Comparison of ENCODE assay signal across 10 cellular contexts in the genomic region with DNA sequence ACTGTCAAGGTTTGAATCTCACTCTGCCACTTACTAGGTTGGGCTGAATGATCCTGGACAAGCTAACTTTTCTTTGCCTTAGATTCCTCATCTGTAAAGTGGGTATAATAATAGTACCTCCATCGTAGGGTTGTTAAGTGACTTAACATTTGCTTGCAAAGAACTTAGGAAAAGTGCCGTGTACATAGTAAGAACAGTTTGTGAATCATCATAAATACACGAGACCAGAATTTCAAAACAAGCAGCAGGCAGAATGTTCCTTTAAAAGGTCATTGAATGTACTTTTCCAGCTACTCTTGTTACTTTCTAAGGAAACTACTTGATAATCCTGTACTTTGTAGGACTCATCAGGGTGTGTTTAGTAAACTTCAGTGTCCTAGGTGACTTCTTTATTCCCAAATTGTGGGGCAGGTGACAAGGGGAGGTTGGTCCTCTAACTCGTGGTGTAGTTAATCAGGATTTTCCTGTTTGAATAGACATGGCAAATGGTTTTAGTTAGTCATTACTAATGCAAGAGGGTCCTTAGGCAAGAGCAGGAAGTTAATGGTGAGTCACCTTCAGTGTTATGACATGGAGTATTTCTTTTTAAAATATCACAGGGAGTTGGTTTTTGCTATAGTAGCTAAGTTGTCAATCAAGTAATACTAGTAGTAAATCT.
DNase-seq lines count a peak whose midpoint lies in the region; ATAC-seq and TF ChIP-seq lines count a peak whose summit lies in the region.
"Had no signal": no experiment of that assay in that cellular context is flagged by ENCODE, and none has a peak within 500 bp of the region (broad histone marks: within the 10 kb centered on the region; RNA-seq: fewer than 3 reads in every experiment).

No MANE protein-coding gene starts in this region.

- H3K36me3 Mint-ChIP-seq in activated CD4-positive, alpha-beta T cell treated with anti-CD3 and anti-CD28 coated beads for 36 hours (ENCODE audit: low read depth): no peaks in the 10 kb centered on the region

- CTCF ChIA-PET in activated CD4-positive, alpha-beta T cell treated with anti-CD3 and anti-CD28 coated beads for 36 hours (lab: Charles Lee): no interaction called here

- TF ChIP-seq CTCF in ascending aorta (IDR thresholded peaks at IDR 0.05) (no peak), upper lobe of left lung (IDR thresholded peaks at IDR 0.05) (no peak)

- H3K27ac Mint-ChIP-seq in activated CD4-positive, alpha-beta T cell treated with anti-CD3 and anti-CD28 coated beads for 36 hours: no peak overlapping the region
- H3K27ac Mint-ChIP-seq: B cell had no signal

- H3K9me3 Mint-ChIP-seq in activated CD4-positive, alpha-beta T cell treated with anti-CD3 and anti-CD28 coated beads for 36 hours (ENCODE audit: low read depth): no peaks in the 10 kb centered on the region

- H3K4me1 ChIP-seq in ascending aorta: peaks cover 0 to 19% of the 10 kb centered on the region in 2 donors
- peaks cover 0 to 16% (median 13%) of the 10 kb centered on the region in 4 donors for H3K4me1 ChIP-seq in upper lobe of left lung
- H3K4me1 ChIP-seq: parathyroid adenoma had no signal

- H3K36me3 ChIP-seq in ascending aorta: peaks cover 6 to 41% of the 10 kb centered on the region in 2 donors
- peaks cover 0 to 15% (median 2%) of the 10 kb centered on the region in 4 donors for H3K36me3 ChIP-seq in upper lobe of left lung

- intact Hi-C loops in activated CD4-positive, alpha-beta T cell treated with anti-CD3 and anti-CD28 coated beads for 36 hours (cut with DNase I, micrococcal nuclease): no loop called here
- intact Hi-C loops in ascending aorta (cut with DNase I): loop anchor here (2.0 to 5.0 kb wide), 5 partner anchors 15 to 266 kb away; a partner anchor contains a TSS

- no peak overlapping the region for H3K4me3 Mint-ChIP-seq in activated CD4-positive, alpha-beta T cell treated with anti-CD3 and anti-CD28 coated beads for 36 hours
- H3K4me3 Mint-ChIP-seq: B cell had no signal

- TF ChIP-seq EP300 in upper lobe of left lung (IDR thresholded peaks at IDR 0.05): peak in 2 of 4 donors; percentile 37 to 83

- no peak for DNase-seq in activated CD4-positive, alpha-beta T cell treated with anti-CD3 and anti-CD28 coated beads for 36 hours
- DNase-seq in activated CD4-positive, alpha-beta T cell treated with anti-CD3 and anti-CD28 coated beads, Interleukin-2, amount 50 U/mL, for 48 hours: no peak
- DNase-seq in ascending aorta (ENCODE audit: low spot score in 2 of 2) (no peak), kidney glomerular epithelial cell (lab: John Stamatoyannopoulos, UW) (peak; percentile 91), upper lobe of left lung (no peak), DMS 273 (lab: John Stamatoyannopoulos, UW; ENCODE audit: unreplicated experiment) (no peak)

- 37 to 42% methylated on average over 4 of the region's 4 CpGs for WGBS in upper lobe of left lung, 2 donors

- peaks cover 8% of the 10 kb centered on the region for H3K27me3 Mint-ChIP-seq in activated CD4-positive, alpha-beta T cell treated with anti-CD3 and anti-CD28 coated beads for 36 hours

- no peak for TF ChIP-seq POLR2A in upper lobe of left lung (IDR thresholded peaks at IDR 0.05)

- peak overlapping the region; percentile 88 for H3K27ac ChIP-seq in ascending aorta
- peak overlapping the region; percentile 63 to 78 (median 75) for H3K27ac ChIP-seq in upper lobe of left lung
- H3K27ac ChIP-seq: parathyroid adenoma had no signal

- H3K9me3 ChIP-seq in ascending aorta (no peaks in the 10 kb centered on the region), upper lobe of left lung (no peaks in the 10 kb centered on the region)

- H3K4me3 ChIP-seq in ascending aorta (peak overlapping the region in 1 of 2 donors; percentile 24), upper lobe of left lung (no peak overlapping the region)

- peak; percentile 49 for ATAC-seq in activated CD4-positive, alpha-beta T cell treated with anti-CD3 and anti-CD28 coated beads for 36 hours
- ATAC-seq in upper lobe of left lung (ENCODE audit: low FRiP score in 2 of 2) (peak; percentile 79 to 90), GM18498 (IDR thresholded peaks at IDR 0.05; ENCODE audit: unreplicated experiment) (no peak), HG03565 (IDR thresholded peaks at IDR 0.05; ENCODE audit: unreplicated experiment) (no peak)

- H3K27me3 ChIP-seq in ascending aorta (no peaks in the 10 kb centered on the region), upper lobe of left lung (no peaks in the 10 kb centered on the region)

- POLR2A ChIA-PET in activated CD4-positive, alpha-beta T cell treated with anti-CD3 and anti-CD28 coated beads for 36 hours (lab: Charles Lee): no interaction called here

- H3K4me1 Mint-ChIP-seq in activated CD4-positive, alpha-beta T cell treated with anti-CD3 and anti-CD28 coated beads for 36 hours: peaks cover 4% of the 10 kb centered on the region
- H3K4me1 Mint-ChIP-seq: B cell had no signal

Comparison
In these comparisons a context has a peak if more than half of its experiments do, and no peak if none do; other contexts are left out.
1. ATAC-seq: peak in activated CD4-positive, alpha-beta T cell treated with anti-CD3 and anti-CD28 coated beads for 36 hours (single experiment) and upper lobe of left lung (2 of 2); none in GM18498 (single experiment) and HG03565 (single experiment).